8 cellular contexts compared by ENCODE assay signal in genomic region chr1:51768971-51769601, GRCh38.
DNase-seq lines count a peak whose midpoint lies in the region; ATAC-seq and TF ChIP-seq lines count a peak whose summit lies in the region.

No MANE protein-coding gene starts in this region.

- no peaks in the 10 kb centered on the region for H3K79me1 ChIP-seq in mesendoderm (ENCODE audit: low read length)

- H3K36me3 ChIP-seq in KMS-11 (ENCODE audit: insufficient read depth) = no peaks in the 10 kb centered on the region
- H3K36me3 ChIP-seq in SJCRH30 = peaks cover 46% of the 10 kb centered on the region
- H3K36me3 ChIP-seq in endodermal cell (ENCODE audit: control insufficient read depth, insufficient read depth, low read length) = peaks cover 70% of the 10 kb centered on the region
- H3K36me3 ChIP-seq in mesendoderm (ENCODE audit: control insufficient read depth, insufficient read depth, low read length) = no peaks in the 10 kb centered on the region

- H3K4me1 ChIP-seq in KMS-11 (ENCODE audit: low read depth, poor library complexity, severe bottlenecking) (no peaks in the 10 kb centered on the region), SJCRH30 (no peaks in the 10 kb centered on the region), endodermal cell (ENCODE audit: control insufficient read depth, insufficient read depth, low read length) (no peaks in the 10 kb centered on the region), mesendoderm (ENCODE audit: control insufficient read depth, low read depth, low read length) (no peaks in the 10 kb centered on the region)

- H3K4me2 ChIP-seq in KMS-11 = no peak overlapping the region
- no peak overlapping the region for H3K4me2 ChIP-seq in mesendoderm (ENCODE audit: low read length)

- no peaks in the 10 kb centered on the region for H4K20me1 ChIP-seq in KMS-11 (ENCODE audit: insufficient read depth)

- no peaks in the 10 kb centered on the region for H3K27me3 ChIP-seq in KMS-11 (ENCODE audit: insufficient read depth, low read depth)
- H3K27me3 ChIP-seq in SJCRH30 = no peaks in the 10 kb centered on the region
- H3K27me3 ChIP-seq in endodermal cell (ENCODE audit: control insufficient read depth, insufficient read depth, low read length, poor library complexity, severe bottlenecking) = no peaks in the 10 kb centered on the region
- no peaks in the 10 kb centered on the region for H3K27me3 ChIP-seq in mesendoderm (ENCODE audit: insufficient read depth, low read length, poor library complexity)

- no peak overlapping the region for H2BK15ac ChIP-seq in mesendoderm (replicated peaks; ENCODE audit: low read depth)

- H2AFZ ChIP-seq in KMS-11 (ENCODE audit: low read depth) = no peak overlapping the region

- TF ChIP-seq CTCF in KMS-11 (conservative IDR thresholded peaks at IDR 0.05; ENCODE audit: low read depth, low read length) (peak; percentile 45), endodermal cell (conservative IDR thresholded peaks at IDR 0.05) (peak; percentile 89)

- no peak overlapping the region for H3K23ac ChIP-seq in mesendoderm (ENCODE audit: low read length)

- no peaks in the 10 kb centered on the region for H3K79me2 ChIP-seq in KMS-11 (ENCODE audit: insufficient read depth, low read depth)
- no peaks in the 10 kb centered on the region for H3K79me2 ChIP-seq in mesendoderm (ENCODE audit: control insufficient read depth, insufficient read depth, low read length)

- no peak overlapping the region for H2BK120ac ChIP-seq in mesendoderm (ENCODE audit: low read depth, low read length)

- no peak overlapping the region for H3K27ac ChIP-seq in KMS-11
- H3K27ac ChIP-seq in SJCRH30 = no peak overlapping the region
- no peak overlapping the region for H3K27ac ChIP-seq in endodermal cell (ENCODE audit: low read depth, low read length)
- H3K27ac ChIP-seq in mesendoderm (ENCODE audit: low read depth, low read length) = no peak overlapping the region

- no peak overlapping the region for H2BK5ac ChIP-seq in mesendoderm (ENCODE audit: low read length)

- no peak for ATAC-seq in GM18907 (IDR thresholded peaks at IDR 0.05; ENCODE audit: unreplicated experiment)

- no peak overlapping the region for H4K8ac ChIP-seq in mesendoderm (ENCODE audit: low read depth, low read length)

- H3K36me3 Mint-ChIP-seq in endodermal cell (ENCODE audit: low read depth) = peaks cover 44% of the 10 kb centered on the region

- H3K4ac ChIP-seq in mesendoderm (ENCODE audit: low read depth, low read length) = no peak overlapping the region

- H2AK5ac ChIP-seq in mesendoderm (ENCODE audit: low read length) = no peak overlapping the region

- 93% methylated on average over 4 of the region's 6 CpGs; no CpG with 5 or more reads in 1 of the 2 experiments for WGBS in endodermal cell (ENCODE audit: insufficient coverage in 1 of 2, insufficient read length in 1 of 2), 2 experiments
- WGBS in mesendoderm (ENCODE audit: extremely low coverage, insufficient coverage, low lambda C conversion rate) = no CpG with 5 or more reads among the region's 6 CpGs

- H3K4me3 ChIP-seq in KMS-11 (IDR thresholded peaks at IDR 0.05; ENCODE audit: insufficient read depth, low read depth, low read length) (no peak overlapping the region), SJCRH30 (no peak overlapping the region), endodermal cell (ENCODE audit: low read length) (no peak overlapping the region), mesendoderm (ENCODE audit: low read length) (no peak overlapping the region)

- H3K4me1 Mint-ChIP-seq in endodermal cell = no peaks in the 10 kb centered on the region

- DNase-seq in 8988T = peak; percentile 13
- DNase-seq in EH (ENCODE audit: low read depth) = peak; percentile 75
- peak; percentile 27 to 75 for DNase-seq in SJCRH30
- DNase-seq in endodermal cell = peak; percentile 57
- DNase-seq in mesendoderm = peak; percentile 66
- DNase-seq in cortex of kidney (lab: John Stamatoyannopoulos, UW) = no peak

- H3K9ac ChIP-seq in KMS-11 (no peak overlapping the region), endodermal cell (ENCODE audit: extremely low read depth, low read length, poor library complexity, severe bottlenecking) (no peak overlapping the region), mesendoderm (ENCODE audit: low read length) (no peak overlapping the region)

- no peak overlapping the region for H3K27ac Mint-ChIP-seq in endodermal cell

- no peak overlapping the region for H3K56ac ChIP-seq in mesendoderm (ENCODE audit: low read length)

- H3K9me3 Mint-ChIP-seq in endodermal cell = no peaks in the 10 kb centered on the region

- no peak overlapping the region for H4K5ac ChIP-seq in mesendoderm (ENCODE audit: low read length)

- H3K9me3 ChIP-seq in SJCRH30 (replicated peaks) = no peaks in the 10 kb centered on the region
- H3K9me3 ChIP-seq in endodermal cell (ENCODE audit: control insufficient read depth, low read length) = no peaks in the 10 kb centered on the region

- H3K18ac ChIP-seq in mesendoderm (ENCODE audit: low read length) = no peak overlapping the region

- H3K4me3 Mint-ChIP-seq in endodermal cell = no peak overlapping the region

- no peaks in the 10 kb centered on the region for H3K27me3 Mint-ChIP-seq in endodermal cell (ENCODE audit: insufficient read depth)
